Comparison of ENCODE assay signal across 21 cellular contexts in the genomic region with DNA sequence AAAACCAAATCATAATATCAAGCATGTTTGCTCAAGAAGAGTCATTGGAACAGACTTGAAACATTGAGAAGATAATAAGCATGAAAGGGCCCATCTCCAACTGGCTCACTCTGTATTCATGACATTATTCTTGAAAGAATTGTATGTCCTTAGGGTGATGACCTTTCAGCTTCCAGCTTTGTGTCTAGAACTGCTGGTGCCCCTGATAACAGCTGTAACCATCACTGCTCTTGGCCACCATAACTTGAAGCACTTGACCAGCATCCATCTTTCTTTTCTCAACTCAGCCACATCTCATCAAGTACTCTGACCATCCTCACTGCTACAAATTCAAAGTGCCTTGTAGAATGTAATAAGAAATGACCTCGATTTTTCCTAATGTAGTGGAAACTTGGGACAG.
"Had no signal": no experiment of that assay in that cellular context is flagged by ENCODE, and none has a peak within 500 bp of the region (broad histone marks: within the 10 kb centered on the region; RNA-seq: fewer than 3 reads in every experiment).

No MANE protein-coding gene starts in this region.

- DNase-seq: MV-4-11, NCI-H1048, NCI-H1105, NCI-H1417 treated with DMSO at 0.1 percent for 48 hours, NCI-H187, NCI-H2029, NCI-H2081 treated with DMSO at 0.1 percent for 48 hours, NCI-H2171, NCI-H226, NCI-H446, NCI-H510A, NCI-H524 treated with DMSO at 0.1 percent for 48 hours, NCI-H69, NCI-H774, SIG-M5 had no signal

- H3K27me3 Mint-ChIP-seq: IgD-negative memory B cell had no signal

- H3K9me3 ChIP-seq: SJSA1 had no signal

- ATAC-seq: HepG2, K562 had no signal

- H3K4me1 Mint-ChIP-seq: IgD-negative memory B cell had no signal

- H3K4me3 Mint-ChIP-seq: IgD-negative memory B cell had no signal

- H3K27me3 ChIP-seq: SJSA1 had no signal

- H3K36me3 ChIP-seq: SJSA1 had no signal

- H3K27ac ChIP-seq: RWPE1, SJSA1, SK-N-MC had no signal

- H3K27ac Mint-ChIP-seq: IgD-negative memory B cell had no signal

- H3K9me3 Mint-ChIP-seq: IgD-negative memory B cell had no signal

- H3K4me1 ChIP-seq: SJSA1 had no signal

- H3K4me3 ChIP-seq: K562, SJSA1, SK-N-MC had no signal

- H3K36me3 Mint-ChIP-seq: IgD-negative memory B cell had no signal
